ENCODE assay signal across 24 cellular contexts in the genomic region with DNA sequence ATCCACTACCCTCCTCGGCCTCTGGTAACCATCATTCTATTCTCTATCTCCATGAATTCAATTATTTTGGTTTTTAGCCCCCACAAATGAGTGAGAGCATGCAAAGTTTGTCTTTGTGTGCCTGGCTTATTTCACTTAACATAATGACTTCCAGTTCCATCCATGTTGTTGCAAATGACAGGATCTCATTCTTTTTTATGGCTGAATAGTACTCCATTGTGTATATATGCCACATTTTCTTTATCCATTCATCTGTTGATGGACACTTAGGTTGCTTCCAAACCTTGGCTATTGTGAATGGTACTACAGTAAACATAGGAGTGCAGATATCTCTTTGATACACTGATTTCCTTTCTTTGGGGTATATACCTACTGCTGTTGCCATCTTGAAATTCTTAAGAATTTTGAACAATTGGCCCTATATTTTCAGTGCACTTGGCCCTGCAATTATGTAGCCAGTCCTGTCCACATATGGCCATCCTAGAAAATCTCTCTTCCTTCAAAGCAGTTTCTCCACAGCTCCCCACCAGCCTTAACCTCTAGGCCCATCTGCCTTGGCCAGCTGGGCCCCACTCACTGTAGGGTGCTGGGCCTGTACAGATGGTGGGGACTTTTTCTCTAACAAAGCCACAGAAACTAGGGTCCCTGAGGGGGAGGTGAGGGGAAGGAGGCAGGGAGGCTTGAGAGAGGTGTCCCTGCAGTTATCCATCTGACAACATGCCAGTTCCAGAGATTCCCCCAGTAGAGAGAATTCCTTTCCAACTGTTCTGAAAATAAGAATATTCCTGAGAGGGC.
"Had no signal": no experiment of that assay in that cellular context is flagged by ENCODE, and none has a peak within 500 bp of the region (broad histone marks: within the 10 kb centered on the region; RNA-seq: fewer than 3 reads in every experiment).

No MANE protein-coding gene starts in this region.

- H3K4me1 ChIP-seq: prostate gland, right atrium auricular region, suprapubic skin had no signal

- H3K4me3 Mint-ChIP-seq: activated CD4-positive, alpha-beta T cell treated with anti-CD3 and anti-CD28 coated beads, Interleukin-2, amount 10 ng/mL, durations not matched to agents 7 days and 5 days; activated naive CD4-positive, alpha-beta T cell treated with anti-CD3 and anti-CD28 coated beads, Interleukin-2, amount 10 ng/mL, durations not matched to agents 7 days and 5 days; activated naive CD8-positive, alpha-beta T cell treated with anti-CD3 and anti-CD28 coated beads, Interleukin-2, amount 50 U/mL, for 24 hours; brain; effector memory CD8-positive, alpha-beta T cell; nephron progenitor cell; stimulated activated naive CD8-positive, alpha-beta T cell treated with anti-CD3 and anti-CD28 coated beads, Interleukin-15, amount 100 ng/mL, for 72 hours had no signal

- H3K4me1 Mint-ChIP-seq: activated CD4-positive, alpha-beta T cell treated with anti-CD3 and anti-CD28 coated beads, Interleukin-2, amount 10 ng/mL, durations not matched to agents 7 days and 5 days; activated naive CD4-positive, alpha-beta T cell treated with anti-CD3 and anti-CD28 coated beads, Interleukin-2, amount 10 ng/mL, durations not matched to agents 7 days and 5 days; brain; nephron progenitor cell; stimulated activated naive CD8-positive, alpha-beta T cell treated with anti-CD3 and anti-CD28 coated beads, Interleukin-15, amount 100 ng/mL, for 72 hours had no signal

- H3K27me3 ChIP-seq: right atrium auricular region, suprapubic skin, transverse colon had no signal

- H3K9me3 Mint-ChIP-seq: activated CD4-positive, alpha-beta T cell treated with anti-CD3 and anti-CD28 coated beads, Interleukin-2, amount 10 ng/mL, durations not matched to agents 7 days and 5 days; activated naive CD4-positive, alpha-beta T cell treated with anti-CD3 and anti-CD28 coated beads, Interleukin-2, amount 10 ng/mL, durations not matched to agents 7 days and 5 days; activated naive CD8-positive, alpha-beta T cell treated with anti-CD3 and anti-CD28 coated beads, Interleukin-2, amount 50 U/mL, for 24 hours had no signal

- FAIRE-seq: keratinocyte had no signal

- H3K27ac Mint-ChIP-seq: activated CD4-positive, alpha-beta T cell treated with anti-CD3 and anti-CD28 coated beads, Interleukin-2, amount 10 ng/mL, durations not matched to agents 7 days and 5 days; activated naive CD4-positive, alpha-beta T cell treated with anti-CD3 and anti-CD28 coated beads, Interleukin-2, amount 10 ng/mL, durations not matched to agents 7 days and 5 days; activated naive CD8-positive, alpha-beta T cell treated with anti-CD3 and anti-CD28 coated beads, Interleukin-2, amount 50 U/mL, for 24 hours; brain; effector memory CD8-positive, alpha-beta T cell; nephron progenitor cell; stimulated activated naive CD8-positive, alpha-beta T cell treated with anti-CD3 and anti-CD28 coated beads, Interleukin-15, amount 100 ng/mL, for 72 hours had no signal

- H3K9me3 ChIP-seq: prostate gland, suprapubic skin, transverse colon had no signal

- H3K27ac ChIP-seq: epithelial cell of prostate, prostate gland, right atrium auricular region, suprapubic skin, transverse colon had no signal

- DNase-seq: activated CD4-positive, alpha-beta T cell treated with anti-CD3 and anti-CD28 coated beads, Interleukin-2, amount 10 ng/mL, durations not matched to agents 7 days and 5 days; activated CD8-positive, alpha-beta memory T cell treated with anti-CD3 and anti-CD28 coated beads, Interleukin-2, amount 50 U/mL, for 48 hours; activated effector memory CD4-positive, alpha-beta T cell treated with Interleukin-2 at 50 U/mL for 16 hours; activated naive CD4-positive, alpha-beta T cell treated with anti-CD3 and anti-CD28 coated beads, Interleukin-2, amount 10 ng/mL, durations not matched to agents 7 days and 5 days; activated naive CD8-positive, alpha-beta T cell treated with anti-CD3 and anti-CD28 coated beads, Interleukin-2, amount 50 U/mL, for 24 hours; activated T-cell treated with anti-CD3 and anti-CD28 coated beads, Interleukin-2, amount 50 U/mL, for 48 hours; anterior cingulate cortex; caudate nucleus; effector memory CD8-positive, alpha-beta T cell; foreskin fibroblast; midbrain; nephron progenitor cell; stimulated activated CD4-positive, alpha-beta T cell treated with anti-CD3 and anti-CD28 coated beads, Interleukin-12 subunit alpha, Interleukin-12 subunit beta, amount 100 ng/mL, for 4 hours; stimulated activated CD4-positive, alpha-beta T cell treated with anti-CD3 and anti-CD28 coated beads, Interleukin-2, amount 100 ng/mL, for 24 hours; stimulated activated naive CD8-positive, alpha-beta T cell treated with anti-CD3 and anti-CD28 coated beads, Interleukin-15, amount 100 ng/mL, for 72 hours; T-helper 9 cell; transverse colon had no signal

- ATAC-seq: activated naive CD8-positive, alpha-beta T cell treated with anti-CD3 and anti-CD28 coated beads, Interleukin-2, amount 50 U/mL, for 24 hours; effector memory CD8-positive, alpha-beta T cell; stimulated activated naive CD8-positive, alpha-beta T cell treated with anti-CD3 and anti-CD28 coated beads, Interleukin-15, amount 100 ng/mL, for 72 hours had no signal

- H3K36me3 ChIP-seq: prostate gland, right atrium auricular region, suprapubic skin, transverse colon had no signal

- H3K36me3 Mint-ChIP-seq: activated naive CD4-positive, alpha-beta T cell treated with anti-CD3 and anti-CD28 coated beads, Interleukin-2, amount 10 ng/mL, durations not matched to agents 7 days and 5 days; brain had no signal

- H3K4me3 ChIP-seq: lung, prostate gland, right atrium auricular region, suprapubic skin, transverse colon had no signal
